Comparison of ENCODE assay signal across 8 cellular contexts in the genomic region with DNA sequence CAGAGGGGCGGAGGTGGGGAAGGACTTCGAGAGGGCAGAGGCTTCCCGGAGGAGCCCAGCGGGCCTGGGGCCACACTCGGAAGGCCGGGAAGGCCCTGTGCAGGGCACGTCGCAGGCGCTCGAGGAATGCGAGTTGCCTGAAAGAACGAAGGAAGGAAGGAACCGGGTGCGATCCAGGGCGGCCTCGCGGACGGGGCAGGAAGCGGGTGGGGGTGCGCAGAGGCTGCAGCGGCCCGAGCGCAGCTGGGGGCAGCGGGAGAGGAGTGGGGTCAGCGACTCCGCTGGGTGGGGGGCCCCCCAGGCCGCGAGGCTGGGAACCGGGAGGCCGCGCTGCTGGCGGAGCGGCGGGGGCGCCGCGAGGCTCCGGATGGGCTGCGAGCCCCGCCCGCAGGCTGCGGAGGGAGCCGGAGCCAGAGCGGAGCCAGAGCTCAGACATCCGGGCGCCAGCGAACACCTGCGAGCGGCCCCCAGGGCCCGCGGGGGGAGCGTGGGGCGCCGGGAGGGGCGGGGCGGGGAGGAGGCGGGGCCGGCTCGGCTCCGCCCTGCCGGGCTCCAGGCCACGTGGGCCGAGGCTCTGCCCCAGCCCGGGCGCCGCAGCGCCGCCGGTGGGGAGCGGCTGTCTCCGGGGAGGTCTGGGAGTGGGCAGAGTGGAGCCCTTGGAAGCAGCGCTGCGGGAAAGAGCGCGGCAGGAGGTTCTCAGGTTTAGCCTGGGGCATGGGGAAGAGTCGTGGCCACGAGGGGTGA. TPM values are rescaled to one million over a fixed set of nuclear protein-coding genes. Genes with fewer than 3 reads are reported as not detected.
DNase-seq lines count a peak whose midpoint lies in the region; ATAC-seq and TF ChIP-seq lines count a peak whose summit lies in the region.

No MANE protein-coding gene starts in this region.

- no peaks in the 10 kb centered on the region for H3K27me3 ChIP-seq in foreskin keratinocyte
- peaks cover 85% of the 10 kb centered on the region for H3K27me3 ChIP-seq in neutrophil

- H3K36me3 ChIP-seq in neutrophil: no peaks in the 10 kb centered on the region

- TF ChIP-seq CTCF in LNCaP clone FGC (IDR thresholded peaks at IDR 0.05; ENCODE audit: control insufficient read depth, extremely low read depth, insufficient read depth) (peak; percentile 31), foreskin keratinocyte (conservative IDR thresholded peaks at IDR 0.05) (peak; percentile 59), neutrophil (IDR thresholded peaks at IDR 0.05) (peak; percentile 47)

- H3K9me3 ChIP-seq in neutrophil: no peaks in the 10 kb centered on the region

- ATAC-seq in GM21737 (IDR thresholded peaks at IDR 0.05; ENCODE audit: unreplicated experiment) (peak; percentile 55), foreskin keratinocyte (peak; percentile 75)

- peak overlapping the region; percentile 38 for H3K4me3 ChIP-seq in LNCaP clone FGC (ENCODE audit: low read depth, low read length)
- peak overlapping the region; percentile 58 to 76 for H3K4me3 ChIP-seq in neutrophil (ENCODE audit: low read depth in 1 of 2, low read length in 1 of 2)

- DNase-seq in Daoy (ENCODE audit: low read depth) (peak; percentile 97), LNCaP clone FGC (ENCODE audit: low read depth) (no peak), RPMI7951 (ENCODE audit: low read depth) (peak; percentile 90), activated gamma-delta T cell treated with Interleukin-2 at 50 U/mL for 16 hours (peak; percentile 81), foreskin keratinocyte (peak; percentile 49 to 72), substantia nigra (lab: John Stamatoyannopoulos, UW) (peak in 48 of 49 donors; percentile 31 to 89 (median 75))

- H3K27ac ChIP-seq in foreskin keratinocyte (peak overlapping the region; percentile 66), neutrophil (peak overlapping the region; percentile 61), substantia nigra (ENCODE audit: low read depth, low read length, poor library complexity, severe bottlenecking) (peak overlapping the region; percentile 72)

- H3K4me1 ChIP-seq in foreskin keratinocyte (peaks cover 26% of the 10 kb centered on the region), neutrophil (ENCODE audit: control insufficient read depth in 1 of 2, insufficient read depth in 1 of 2, low read depth in 1 of 2, low read length in 1 of 2) (peaks cover 38 to 42% of the 10 kb centered on the region in 2 experiments)

RNA-seq across cellular contexts. Expression of a gene that starts 4.6 kb away (rescaled TPM):
- total RNA-seq in Daoy (2014; rRNA removed; shearing (Covaris generic)): 372 and 550 TPM in 2 replicates
- total RNA-seq in RPMI7951 (2014; rRNA removed; shearing (Covaris generic)): 83.1 and 90.8 TPM in 2 replicates
- 7.8 and 13.0 TPM in 2 replicates for total RNA-seq in foreskin keratinocyte
- polyA plus RNA-seq in foreskin keratinocyte: 10.2 and 17.0 TPM in 2 replicates

RNA-seq across cellular contexts. Expression of a gene that starts 23.6 kb away (rescaled TPM):
- 9.9 and 37.1 TPM in 2 replicates for total RNA-seq in Daoy (2014; rRNA removed; shearing (Covaris generic))
- total RNA-seq in RPMI7951 (2014; rRNA removed; shearing (Covaris generic)): 4.2 and 4.7 TPM in 2 replicates
- total RNA-seq in foreskin keratinocyte: 0.95 and 1.2 TPM in 2 replicates
- polyA plus RNA-seq in foreskin keratinocyte: 0.37 and 0.45 TPM in 2 replicates
